In genomic region chr2:66733361-66733760, GRCh38 we compare ENCODE assay signal across 16 cellular contexts.
"Had no signal": no experiment of that assay in that cellular context is flagged by ENCODE, and none has a peak within 500 bp of the region (broad histone marks: within the 10 kb centered on the region; RNA-seq: fewer than 3 reads in every experiment).

No MANE protein-coding gene starts in this region.

- H3K4me1 ChIP-seq: colonic mucosa, left ventricle myocardium inferior, parathyroid adenoma, right atrium auricular region, spleen, tibial nerve had no signal

- H3K4me3 ChIP-seq: cardiac muscle cell, colonic mucosa, left ventricle myocardium inferior, right atrium auricular region, spleen, tibial nerve had no signal

- H3K9me3 Mint-ChIP-seq: activated naive CD4-positive, alpha-beta T cell treated with anti-CD3 and anti-CD28 coated beads, Interleukin-2, amount 10 ng/mL, durations not matched to agents 7 days and 5 days; stimulated activated naive B cell treated with anti-CD40 and anti-IgM and Interleukin-4, amounts not matched to agents 10 μg/mL and 1 μg/mL and 100 μg/mL, for 72 hours had no signal

- DNase-seq: activated CD4-positive, alpha-beta T cell treated with anti-CD3 and anti-CD28 coated beads for 4 hours; activated CD8-positive, alpha-beta memory T cell treated with anti-CD3 and anti-CD28 coated beads for 24 hours; activated naive CD4-positive, alpha-beta T cell treated with anti-CD3 and anti-CD28 coated beads, Interleukin-2, amount 10 ng/mL, durations not matched to agents 7 days and 5 days; colonic mucosa; effector CD4-positive, alpha-beta T cell; left ventricle myocardium inferior; mesenchymal stem cell; spleen; stimulated activated CD4-positive, alpha-beta T cell treated with anti-CD3 and anti-CD28 coated beads, Interleukin-1b, Interleukin-23, amount 100 ng/mL, for 48 hours; stimulated activated naive B cell treated with anti-CD40 and anti-IgM and Interleukin-4, amounts not matched to agents 10 μg/mL and 1 μg/mL and 100 μg/mL, for 72 hours; T-cell; T1000 had no signal

- H3K9me3 ChIP-seq: colonic mucosa, left ventricle myocardium inferior, right atrium auricular region had no signal

- ATAC-seq: stimulated activated naive B cell treated with anti-CD40 and anti-IgM and Interleukin-4, amounts not matched to agents 10 μg/mL and 1 μg/mL and 100 μg/mL, for 72 hours; T-cell had no signal

- H3K36me3 ChIP-seq: cardiac muscle cell, colonic mucosa, left ventricle myocardium inferior, right atrium auricular region, spleen, tibial nerve had no signal

- H3K27me3 ChIP-seq: cardiac muscle cell, colonic mucosa, right atrium auricular region, spleen, tibial nerve had no signal

- H3K4me3 Mint-ChIP-seq: activated naive CD4-positive, alpha-beta T cell treated with anti-CD3 and anti-CD28 coated beads, Interleukin-2, amount 10 ng/mL, durations not matched to agents 7 days and 5 days; stimulated activated naive B cell treated with anti-CD40 and anti-IgM and Interleukin-4, amounts not matched to agents 10 μg/mL and 1 μg/mL and 100 μg/mL, for 72 hours; T-cell had no signal

- H3K27ac Mint-ChIP-seq: activated naive CD4-positive, alpha-beta T cell treated with anti-CD3 and anti-CD28 coated beads, Interleukin-2, amount 10 ng/mL, durations not matched to agents 7 days and 5 days; stimulated activated naive B cell treated with anti-CD40 and anti-IgM and Interleukin-4, amounts not matched to agents 10 μg/mL and 1 μg/mL and 100 μg/mL, for 72 hours; T-cell had no signal

- H3K36me3 Mint-ChIP-seq: activated naive CD4-positive, alpha-beta T cell treated with anti-CD3 and anti-CD28 coated beads, Interleukin-2, amount 10 ng/mL, durations not matched to agents 7 days and 5 days; stimulated activated naive B cell treated with anti-CD40 and anti-IgM and Interleukin-4, amounts not matched to agents 10 μg/mL and 1 μg/mL and 100 μg/mL, for 72 hours; T-cell had no signal

- H3K27ac ChIP-seq: cardiac muscle cell, colonic mucosa, left ventricle myocardium inferior, parathyroid adenoma, right atrium auricular region, spleen, tibial nerve had no signal

- H3K27me3 Mint-ChIP-seq: activated naive CD4-positive, alpha-beta T cell treated with anti-CD3 and anti-CD28 coated beads, Interleukin-2, amount 10 ng/mL, durations not matched to agents 7 days and 5 days; stimulated activated naive B cell treated with anti-CD40 and anti-IgM and Interleukin-4, amounts not matched to agents 10 μg/mL and 1 μg/mL and 100 μg/mL, for 72 hours had no signal

- H3K4me1 Mint-ChIP-seq: activated naive CD4-positive, alpha-beta T cell treated with anti-CD3 and anti-CD28 coated beads, Interleukin-2, amount 10 ng/mL, durations not matched to agents 7 days and 5 days; stimulated activated naive B cell treated with anti-CD40 and anti-IgM and Interleukin-4, amounts not matched to agents 10 μg/mL and 1 μg/mL and 100 μg/mL, for 72 hours; T-cell had no signal
